In the genomic region with DNA sequence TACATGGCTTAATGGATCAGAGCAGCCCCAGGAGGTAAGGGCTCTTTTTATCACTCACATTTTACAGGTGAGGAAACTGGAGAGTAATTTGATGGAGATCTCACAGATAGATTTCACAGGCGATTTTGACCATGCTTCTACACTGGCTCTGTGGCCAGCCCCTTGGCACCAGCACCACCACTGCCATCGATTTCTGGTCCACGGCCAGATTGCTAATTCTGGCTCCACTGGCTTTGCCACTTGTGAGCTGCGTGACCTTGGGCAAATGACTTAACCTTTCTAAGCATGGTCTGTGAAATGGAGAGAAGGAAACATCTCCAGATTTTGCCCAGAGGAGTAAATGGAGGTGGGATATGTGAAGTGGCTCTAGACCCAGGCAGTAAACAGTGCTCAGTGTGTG, we compare ENCODE assay signal across 28 cellular contexts. TPM values are rescaled to one million over a fixed set of nuclear protein-coding genes. Genes with fewer than 3 reads are reported as not detected.
DNase-seq lines count a peak whose midpoint lies in the region; ATAC-seq, FAIRE-seq and TF ChIP-seq lines count a peak whose summit lies in the region.
"Had no signal": no experiment of that assay in that cellular context is flagged by ENCODE, and none has a peak within 500 bp of the region (broad histone marks: within the 10 kb centered on the region; RNA-seq: fewer than 3 reads in every experiment).

No MANE protein-coding gene starts in this region.

- H4K5ac ChIP-seq in H1 (ENCODE audit: insufficient read length, low read depth, low read length): no peak overlapping the region

- H2BK20ac ChIP-seq in H1 (ENCODE audit: low read length): peak overlapping the region; percentile 90

- TF ChIP-seq CTCF in right lobe of liver (IDR thresholded peaks at IDR 0.05) (no peak), HepG2 (CRISPR knock-in tag; IDR thresholded peaks at IDR 0.05) (no peak), H1 (IDR thresholded peaks at IDR 0.05; ENCODE audit: control extremely low read depth in 1 of 3, insufficient read depth in 1 of 3, low read depth in 1 of 3, low read length in 3 of 3) (no peak), sigmoid colon (IDR thresholded peaks at IDR 0.05) (no peak)

- no peak overlapping the region for H3K14ac ChIP-seq in H1 (ENCODE audit: insufficient read length)

- no peak overlapping the region for H3K23ac ChIP-seq in H1 (ENCODE audit: insufficient read length)

- H2AFZ ChIP-seq in HepG2 (ENCODE audit: low read length) (no peak overlapping the region), H1 (ENCODE audit: low read length) (no peak overlapping the region), Karpas-422 (ENCODE audit: low read length) (no peak overlapping the region)

- no peak overlapping the region for H3K56ac ChIP-seq in H1 (replicated peaks; ENCODE audit: insufficient read length, low read depth, low read length)

- in situ Hi-C loops in HepG2 (cut with HindIII; ENCODE audit: extremely low pct_ligation_motif_present, low pct_unique_long_range_greater_than_20kb): no loop called here

- POLR2A ChIA-PET in HepG2 (lab: Yijun Ruan, JAX) (no interaction called here), H1 (lab: Charles Lee; ENCODE audit: partially characterized antibody) (interaction anchor here (1.0 kb wide), 1 partner anchor 9 kb away, joined by 3 read pairs; no protein-coding TSS in a partner anchor)

- no TSS peak for BruUV-seq in HepG2 (replicated peaks; lab: Mats Ljungman, UMichigan)

- H3K4me2 ChIP-seq in HepG2 (ENCODE audit: low read depth, low read length) (no peak overlapping the region), H1 (ENCODE audit: insufficient read depth in 1 of 2, low read depth in 2 of 2, low read length in 2 of 2) (peak overlapping the region in 1 of 2 experiments; percentile 60; a peak in 1 of 4 replicates), Karpas-422 (ENCODE audit: low read depth, low read length, poor library complexity, severe bottlenecking) (no peak overlapping the region)
- H3K4me2 ChIP-seq: KMS-11 had no signal

- no peak overlapping the region for H3K4me3 ChIP-seq in right lobe of liver
- H3K4me3 ChIP-seq in HepG2 (replicated peaks in 1 of 3; ENCODE audit: insufficient read depth in 1 of 3, low read depth in 2 of 3, low read length in 3 of 3): no peak overlapping the region
- H3K4me3 ChIP-seq in H1 (ENCODE audit: extremely low read depth in 1 of 4, insufficient read depth in 2 of 4, low read depth in 3 of 4, low read length in 4 of 4): no peak overlapping the region
- H3K4me3 ChIP-seq in Karpas-422 (ENCODE audit: low read length): no peak overlapping the region
- H3K4me3 ChIP-seq in sigmoid colon: no peak overlapping the region
- H3K4me3 ChIP-seq: SK-N-MC had no signal

- no peaks in the 10 kb centered on the region for H3K79me1 ChIP-seq in H1 (ENCODE audit: low read depth, low read length)

- H4K91ac ChIP-seq in H1 (replicated peaks; ENCODE audit: insufficient read length, low read length): peak overlapping the region; percentile 39

- ATAC-seq in right lobe of liver: peak in 3 of 4 donors; percentile 15 to 25 (median 22)
- no peak for ATAC-seq in HepG2
- no peak for ATAC-seq in stimulated activated memory B cell treated with anti-CD40 and anti-IgM and Interleukin-4, amounts not matched to agents 10 μg/mL and 1 μg/mL and 100 μg/mL, for 72 hours
- ATAC-seq: activated T-cell treated with anti-CD3 and anti-CD28 coated beads, Interleukin-2, amount 50 U/mL, for 4 hours; left ventricle myocardium superior; naive thymus-derived CD8-positive, alpha-beta T cell had no signal

- H3K9me3 Mint-ChIP-seq in stimulated activated memory B cell treated with anti-CD40 and anti-IgM and Interleukin-4, amounts not matched to agents 10 μg/mL and 1 μg/mL and 100 μg/mL, for 72 hours: no peaks in the 10 kb centered on the region
- H3K9me3 Mint-ChIP-seq in activated naive CD8-positive, alpha-beta T cell treated with anti-CD3 and anti-CD28 coated beads for 36 hours: no peaks in the 10 kb centered on the region
- H3K9me3 Mint-ChIP-seq: activated CD4-positive, alpha-beta T cell treated with anti-CD3 and anti-CD28 coated beads, Interleukin-2, amount 10 ng/mL, durations not matched to agents 24 days and 14 days; activated naive CD4-positive, alpha-beta T cell treated with anti-CD3 and anti-CD28 coated beads for 36 hours; activated T-cell treated with anti-CD3 and anti-CD28 coated beads, Interleukin-2, amount 50 U/mL, for 4 hours; CD14-positive monocyte; naive thymus-derived CD8-positive, alpha-beta T cell; stimulated activated naive B cell treated with anti-CD40 and anti-IgM and Interleukin-4, amounts not matched to agents 10 μg/mL and 1 μg/mL and 100 μg/mL, for 72 hours had no signal

- H2BK15ac ChIP-seq in H1 (ENCODE audit: low read length): peak overlapping the region; percentile 65; the same call in 1 of the 2 replicates

- CTCF ChIA-PET in HepG2 (lab: Yijun Ruan, JAX; ENCODE audit: low intra/inter-chr PET ratio, low total read pairs) (no interaction called here), H1 (lab: Charles Lee; ENCODE audit: partially characterized antibody) (interaction anchor here (0.9 to 4.8 kb wide), 6 partner anchors 10 to 253 kb away, joined by 3 to 23 read pairs (median 6); no protein-coding TSS in a partner anchor)

- TF ChIP-seq POLR2A in right lobe of liver (IDR thresholded peaks at IDR 0.05) (no peak), HepG2 (IDR thresholded peaks at IDR 0.05; ENCODE audit: insufficient read depth in 1 of 2, low read depth in 2 of 2, low read length in 2 of 2) (no peak), H1 (IDR thresholded peaks at IDR 0.05; ENCODE audit: control extremely low read depth in 1 of 2, low read depth in 2 of 2, low read length in 2 of 2) (no peak), sigmoid colon (IDR thresholded peaks at IDR 0.05) (no peak)

- no peaks in the 10 kb centered on the region for H3K27me3 Mint-ChIP-seq in stimulated activated memory B cell treated with anti-CD40 and anti-IgM and Interleukin-4, amounts not matched to agents 10 μg/mL and 1 μg/mL and 100 μg/mL, for 72 hours
- no peaks in the 10 kb centered on the region for H3K27me3 Mint-ChIP-seq in activated naive CD8-positive, alpha-beta T cell treated with anti-CD3 and anti-CD28 coated beads for 36 hours
- H3K27me3 Mint-ChIP-seq: activated CD4-positive, alpha-beta T cell treated with anti-CD3 and anti-CD28 coated beads, Interleukin-2, amount 10 ng/mL, durations not matched to agents 24 days and 14 days; naive thymus-derived CD8-positive, alpha-beta T cell; stimulated activated naive B cell treated with anti-CD40 and anti-IgM and Interleukin-4, amounts not matched to agents 10 μg/mL and 1 μg/mL and 100 μg/mL, for 72 hours had no signal

- peak overlapping the region; percentile 83 for H3K18ac ChIP-seq in H1 (ENCODE audit: extremely low read depth, low read length)

- peak overlapping the region; percentile 85 for H3K27ac Mint-ChIP-seq in stimulated activated memory B cell treated with anti-CD40 and anti-IgM and Interleukin-4, amounts not matched to agents 10 μg/mL and 1 μg/mL and 100 μg/mL, for 72 hours
- H3K27ac Mint-ChIP-seq in activated naive CD8-positive, alpha-beta T cell treated with anti-CD3 and anti-CD28 coated beads for 36 hours: no peak overlapping the region
- H3K27ac Mint-ChIP-seq: activated CD4-positive, alpha-beta T cell treated with anti-CD3 and anti-CD28 coated beads, Interleukin-2, amount 10 ng/mL, durations not matched to agents 24 days and 14 days; activated naive CD4-positive, alpha-beta T cell treated with anti-CD3 and anti-CD28 coated beads for 36 hours had no signal

- H2BK120ac ChIP-seq in H1 (replicated peaks; ENCODE audit: low read depth, low read length): peak overlapping the region; percentile 11

- no peaks in the 10 kb centered on the region; the same call in 1 of the 2 replicates for H3K23me2 ChIP-seq in H1 (ENCODE audit: low read depth, low read length)

- H3K27ac ChIP-seq in right lobe of liver (no peak overlapping the region), HepG2 (ENCODE audit: extremely low read length, insufficient read depth, low read length) (no peak overlapping the region), H1 (ENCODE audit: low read depth, low read length) (no peak overlapping the region), Karpas-422 (ENCODE audit: low read length) (no peak overlapping the region), sigmoid colon (no peak overlapping the region)
- H3K27ac ChIP-seq: epithelial cell of prostate, KMS-11, SK-N-MC had no signal

- intact Hi-C loops in right lobe of liver (cut with DNase I) (no loop called here), HepG2 (cut with micrococcal nuclease; ENCODE audit: unreplicated experiment) (no loop called here), sigmoid colon (cut with DNase I) (no loop called here)

- DNase-seq in right lobe of liver (no peak), HepG2 (ENCODE audit: low spot score) (no peak), NCI-H2029 treated with DMSO at 0.1 percent for 48 hours (lab: John Stamatoyannopoulos, UW) (peak; percentile 71), H1 (ENCODE audit: low read depth in 1 of 2, low spot score in 2 of 2) (no peak), Karpas-422 (no peak), sigmoid colon (no peak)
- DNase-seq in activated naive CD8-positive, alpha-beta T cell treated with anti-CD3 and anti-CD28 coated beads for 36 hours: no peak
- DNase-seq: activated CD4-positive, alpha-beta T cell treated with anti-CD3 and anti-CD28 coated beads, Interleukin-2, amount 10 ng/mL, durations not matched to agents 24 days and 14 days; activated naive CD4-positive, alpha-beta T cell treated with anti-CD3 and anti-CD28 coated beads for 36 hours; activated T-cell treated with anti-CD3 and anti-CD28 coated beads, Interleukin-2, amount 50 U/mL, for 4 hours; effector CD4-positive, alpha-beta T cell; EL; glutamatergic neuron; left ventricle myocardium superior; MV-4-11; naive thymus-derived CD8-positive, alpha-beta T cell; NCI-H1694; NCI-H2227 treated with DMSO at 0.1 percent for 48 hours; NCI-H748 treated with DMSO at 0.1 percent for 48 hours; stimulated activated CD4-positive, alpha-beta T cell treated with anti-CD3 and anti-CD28 coated beads, Interleukin-4, amount 100 ng/mL, for 24 hours; stimulated activated naive B cell treated with anti-CD40 and anti-IgM and Interleukin-4, amounts not matched to agents 10 μg/mL and 1 μg/mL and 100 μg/mL, for 72 hours had no signal

- H3K27me3 ChIP-seq in right lobe of liver: no peaks in the 10 kb centered on the region
- peaks cover 7 to 51% of the 10 kb centered on the region in 2 experiments; a peak in 3 of 5 replicates for H3K27me3 ChIP-seq in HepG2 (ENCODE audit: control insufficient read depth in 1 of 2, insufficient read depth in 2 of 2, low read length in 2 of 2)
- no peaks in the 10 kb centered on the region; a peak in 3 of 7 replicates for H3K27me3 ChIP-seq in H1 (replicated peaks in 1 of 4; ENCODE audit: control insufficient read depth in 3 of 4, extremely low read depth in 1 of 4, insufficient read depth in 3 of 4, low read length in 3 of 4)
- no peaks in the 10 kb centered on the region for H3K27me3 ChIP-seq in Karpas-422 (ENCODE audit: low read length)
- H3K27me3 ChIP-seq in sigmoid colon: no peaks in the 10 kb centered on the region

- no peak for TF ChIP-seq RAD21 in HepG2 (CRISPR knock-in tag; IDR thresholded peaks at IDR 0.05)
- TF ChIP-seq RAD21 in H1 (IDR thresholded peaks at IDR 0.05 in 1 of 2, conservative IDR thresholded peaks at IDR 0.05 in 1 of 2; ENCODE audit: low read depth in 2 of 2, low read length in 2 of 2): no peak

- H2BK12ac ChIP-seq in H1 (ENCODE audit: low read depth, low read length): peak overlapping the region; percentile 92; the same call in 1 of the 2 replicates

- TF ChIP-seq EP300 in HepG2 (IDR thresholded peaks at IDR 0.05; ENCODE audit: low read depth in 2 of 2, low read length in 2 of 2) (no peak), HepG2 (CRISPR knock-in tag; IDR thresholded peaks at IDR 0.05; ENCODE audit: borderline replicate concordance) (no peak), H1 (IDR thresholded peaks at IDR 0.05; ENCODE audit: borderline replicate concordance in 1 of 2, low read depth in 2 of 2, low read length in 2 of 2) (no peak), sigmoid colon (IDR thresholded peaks at IDR 0.05) (no peak)

- peak overlapping the region; percentile 80 for H2AK5ac ChIP-seq in H1 (ENCODE audit: low read depth, low read length)

- no peak overlapping the region for H3K4me3 Mint-ChIP-seq in stimulated activated memory B cell treated with anti-CD40 and anti-IgM and Interleukin-4, amounts not matched to agents 10 μg/mL and 1 μg/mL and 100 μg/mL, for 72 hours
- no peak overlapping the region for H3K4me3 Mint-ChIP-seq in activated naive CD8-positive, alpha-beta T cell treated with anti-CD3 and anti-CD28 coated beads for 36 hours
- H3K4me3 Mint-ChIP-seq: activated CD4-positive, alpha-beta T cell treated with anti-CD3 and anti-CD28 coated beads, Interleukin-2, amount 10 ng/mL, durations not matched to agents 24 days and 14 days; activated naive CD4-positive, alpha-beta T cell treated with anti-CD3 and anti-CD28 coated beads for 36 hours; activated T-cell treated with anti-CD3 and anti-CD28 coated beads, Interleukin-2, amount 50 U/mL, for 4 hours; CD14-positive monocyte; naive thymus-derived CD8-positive, alpha-beta T cell had no signal

- no peaks in the 10 kb centered on the region for H3K36me3 ChIP-seq in right lobe of liver
- H3K36me3 ChIP-seq in HepG2 (replicated peaks in 1 of 2; ENCODE audit: control insufficient read depth in 1 of 2, insufficient read depth in 2 of 2, low read length in 2 of 2): no peaks in the 10 kb centered on the region
- H3K36me3 ChIP-seq in H1 (ENCODE audit: control insufficient read depth in 2 of 4, insufficient read depth in 4 of 4, low read length in 3 of 4): no peaks in the 10 kb centered on the region
- H3K36me3 ChIP-seq in Karpas-422 (ENCODE audit: insufficient read depth, low read length): no peaks in the 10 kb centered on the region
- no peaks in the 10 kb centered on the region for H3K36me3 ChIP-seq in sigmoid colon

- no peaks in the 10 kb centered on the region for H3K9me2 ChIP-seq in Karpas-422 (replicated peaks; ENCODE audit: insufficient read depth, low read length)

- H3K9me3 ChIP-seq in right lobe of liver (no peaks in the 10 kb centered on the region), HepG2 (ENCODE audit: low read length) (no peaks in the 10 kb centered on the region), H1 (ENCODE audit: insufficient read depth in 2 of 2, low read depth in 1 of 2, low read length in 1 of 2) (no peaks in the 10 kb centered on the region), Karpas-422 (ENCODE audit: low read length) (no peaks in the 10 kb centered on the region), sigmoid colon (no peaks in the 10 kb centered on the region)

- H3K9ac ChIP-seq in HepG2 (ENCODE audit: insufficient read depth, low read depth, low read length) (no peak overlapping the region), H1 (replicated peaks in 1 of 4; ENCODE audit: extremely low read depth in 1 of 4, low read depth in 3 of 4, low read length in 3 of 4) (no peak overlapping the region), Karpas-422 (ENCODE audit: low read length) (no peak overlapping the region)
- H3K9ac ChIP-seq: KMS-11 had no signal

- H4K8ac ChIP-seq in H1 (ENCODE audit: extremely low read depth, insufficient read depth, low read length): no peak overlapping the region

- H3K4me1 ChIP-seq in right lobe of liver: no peaks in the 10 kb centered on the region
- no peaks in the 10 kb centered on the region for H3K4me1 ChIP-seq in HepG2 (ENCODE audit: insufficient read depth, low read length)
- peaks cover 0 to 21% (median 14%) of the 10 kb centered on the region in 4 experiments; a peak in 6 of 7 replicates for H3K4me1 ChIP-seq in H1 (replicated peaks in 1 of 4; ENCODE audit: control insufficient read depth in 3 of 4, insufficient read depth in 4 of 4, low read length in 3 of 4)
- peaks cover 32% of the 10 kb centered on the region for H3K4me1 ChIP-seq in Karpas-422 (ENCODE audit: low read length)
- peaks cover 0 to 11% (median 5%) of the 10 kb centered on the region in 4 donors for H3K4me1 ChIP-seq in sigmoid colon

- peak overlapping the region; percentile 40; the same call in 1 of the 2 replicates for H2BK5ac ChIP-seq in H1 (ENCODE audit: low read depth, low read length)

- no peaks in the 10 kb centered on the region for H3K79me2 ChIP-seq in HepG2 (ENCODE audit: insufficient read depth, low read length)
- H3K79me2 ChIP-seq in H1 (ENCODE audit: control insufficient read depth in 1 of 2, insufficient read depth in 2 of 2, low read length in 2 of 2): no peaks in the 10 kb centered on the region
- no peaks in the 10 kb centered on the region for H3K79me2 ChIP-seq in Karpas-422 (ENCODE audit: low read length)

- H4K20me1 ChIP-seq in HepG2 (ENCODE audit: insufficient read depth, low read length) (no peaks in the 10 kb centered on the region), H1 (replicated peaks in 1 of 2; ENCODE audit: control insufficient read depth in 1 of 2, insufficient read depth in 2 of 2, low read length in 2 of 2) (no peaks in the 10 kb centered on the region), Karpas-422 (ENCODE audit: insufficient read depth, low read depth, low read length) (peaks cover 20% of the 10 kb centered on the region; the same call in 1 of the 2 replicates)

- H3K4ac ChIP-seq in H1 (replicated peaks; ENCODE audit: insufficient read length, low read depth, low read length): no peak overlapping the region

- FAIRE-seq in HepG2 (lab: Jason Lieb, UNC) (no peak), H1 (lab: Jason Lieb, UNC) (no peak)
- FAIRE-seq: bronchial epithelial cell, islet of Langerhans had no signal

- H3K4me1 Mint-ChIP-seq in stimulated activated memory B cell treated with anti-CD40 and anti-IgM and Interleukin-4, amounts not matched to agents 10 μg/mL and 1 μg/mL and 100 μg/mL, for 72 hours: peaks cover 63% of the 10 kb centered on the region
- peaks cover 26% of the 10 kb centered on the region for H3K4me1 Mint-ChIP-seq in activated naive CD8-positive, alpha-beta T cell treated with anti-CD3 and anti-CD28 coated beads for 36 hours

- 29% methylated on average over 3 of the region's 4 CpGs for WGBS in right lobe of liver (ENCODE audit: insufficient coverage, low coverage, low lambda C conversion rate, missing lambda C conversion rate)
- WGBS in HepG2 (ENCODE audit: low lambda C conversion rate): 6% methylated on average over 3 of the region's 4 CpGs
- 83% methylated on average over 4 of the region's 4 CpGs; no CpG with 5 or more reads in 1 of the 2 experiments for WGBS in H1 (ENCODE audit: extremely low coverage in 1 of 2, insufficient coverage in 1 of 2, insufficient read length in 1 of 2, insufficient replicate concordance in 2 of 2, low coverage in 1 of 2, low lambda C conversion rate in 2 of 2, missing lambda C conversion rate in 1 of 2), 2 experiments
- WGBS in sigmoid colon, 2 donors: 90 to 92% methylated on average over 4 of the region's 4 CpGs

- peaks cover 4% of the 10 kb centered on the region for H3K36me3 Mint-ChIP-seq in stimulated activated memory B cell treated with anti-CD40 and anti-IgM and Interleukin-4, amounts not matched to agents 10 μg/mL and 1 μg/mL and 100 μg/mL, for 72 hours
- peaks cover 7% of the 10 kb centered on the region for H3K36me3 Mint-ChIP-seq in activated naive CD8-positive, alpha-beta T cell treated with anti-CD3 and anti-CD28 coated beads for 36 hours
- H3K36me3 Mint-ChIP-seq: CD14-positive monocyte had no signal

RNA-seq across cellular contexts. Expression of a gene that starts 32.6 kb away (rescaled TPM):
- total RNA-seq in right lobe of liver (1 to 10 TPM in 4 of 6 experiments, under 1 TPM in 2; 0.37 to 4.4 (median 1.7) TPM), HepG2 (2016; rRNA removed; fragmentation: Illumina TruSeq; extraction: Trizol) (0.20 and 0.24 TPM in 2 replicates), sigmoid colon (1 to 10 TPM; 1.8 to 6.4 (median 3.2) TPM)
- not detected in 2 replicates for total RNA-seq in HepG2 (2016; cell fraction: cytosol; rRNA removed; fragmentation: Illumina TruSeq; extraction: Trizol; ENCODE audit: low read depth)
- 0.16 and 0.17 TPM in 2 replicates for total RNA-seq in HepG2 (2016; cell fraction: insoluble cytoplasmic fraction; rRNA removed; fragmentation: Illumina TruSeq; extraction: Trizol)
- total RNA-seq in HepG2 (2016; cell fraction: membrane; rRNA removed; fragmentation: Illumina TruSeq; extraction: Trizol): 0.12 and 0.14 TPM in 2 replicates
- total RNA-seq in HepG2 (2016; cell fraction: nucleus; rRNA removed; fragmentation: Illumina TruSeq; extraction: Trizol): 0.12 and 0.16 TPM in 2 replicates
- polyA plus RNA-seq in HepG2 (2011; rRNA removed) (0.66 and 1.0 TPM in 2 replicates), H1 (2011; rRNA removed) (8.1 and 10.6 TPM in 2 replicates), sigmoid colon (1 to 10 TPM in 1 of 3 donors, under 1 TPM in 2; 0.60 to 3.6 (median 0.69) TPM)
- 0.55 and 0.56 TPM in 2 replicates for polyA plus RNA-seq in HepG2 (2011; cell fraction: cytosol; rRNA removed)
- polyA plus RNA-seq in HepG2 (2011; cell fraction: nucleus; rRNA removed): 3.7 and 4.6 TPM in 2 replicates
- polyA plus RNA-seq in HepG2 (2012): 1.3 TPM in 2 replicates
- 0.08 TPM in 2 replicates for polyA plus RNA-seq in HepG2 (2016; cell fraction: cytosol; fragmentation: Illumina TruSeq; extraction: Trizol; ENCODE audit: low read depth)
- 0.13 and 0.24 TPM in 2 replicates for polyA plus RNA-seq in HepG2 (2016; cell fraction: insoluble cytoplasmic fraction; fragmentation: Illumina TruSeq; extraction: Trizol; ENCODE audit: low read depth)
- polyA plus RNA-seq in HepG2 (2016; cell fraction: membrane; fragmentation: Illumina TruSeq; extraction: Trizol; ENCODE audit: low read depth): 0.26 and 0.33 TPM in 2 replicates
- polyA plus RNA-seq in HepG2 (2016; cell fraction: nucleus; fragmentation: Illumina TruSeq; extraction: Trizol; ENCODE audit: insufficient read depth, low read depth): 0.29 and 0.31 TPM in 2 replicates
- polyA minus RNA-seq in HepG2 (2011; rRNA and poly(A)+ RNA removed; ENCODE audit: low replicate concordance): 2.0 and 16.9 TPM in 2 replicates
- polyA minus RNA-seq in HepG2 (2011; cell fraction: cytosol; rRNA and poly(A)+ RNA removed): 0.26 and 0.59 TPM in 2 replicates
- 1.4 and 2.2 TPM in 2 replicates for polyA minus RNA-seq in HepG2 (2011; cell fraction: nucleus; rRNA and poly(A)+ RNA removed)
- total RNA-seq in H1 (2021; fragmentation: NEBNext Ultra II Directional; extraction: Animal tissue kit (Norgen Biotek cat#: 25700)): 11.2 TPM in 2 replicates
- 6.5 TPM for polyA plus RNA-seq in H1 (2011; cell fraction: cytosol; rRNA removed)
- polyA plus RNA-seq in H1 (2011; cell fraction: nucleus; rRNA removed): 24.1 TPM
- polyA plus RNA-seq in H1 (2012, experiment 1 of 2): 7.0 to 8.7 TPM (median 7.2 TPM) in 4 replicates
- 5.3 TPM for polyA plus RNA-seq in H1 (2012, experiment 2 of 2)
- 5.0 TPM for polyA plus RNA-seq in H1 (2013, experiment 1 of 2)
- polyA plus RNA-seq in H1 (2013, experiment 2 of 2): 4.6 TPM
- polyA minus RNA-seq in H1 (2011; rRNA and poly(A)+ RNA removed): 7.6 and 9.3 TPM in 2 replicates
- 5.2 TPM for polyA minus RNA-seq in H1 (2011; cell fraction: cytosol; rRNA and poly(A)+ RNA removed)
- 13.3 TPM for polyA minus RNA-seq in H1 (2011; cell fraction: nucleus; rRNA and poly(A)+ RNA removed)
- 1.5 and 1.6 TPM in 2 replicates for total RNA-seq in Karpas-422 (2014; rRNA removed; shearing (Covaris generic); ENCODE audit: low replicate concordance)
- total RNA-seq in activated naive CD8-positive, alpha-beta T cell treated with anti-CD3 and anti-CD28 coated beads for 36 hours: 1 to 10 TPM; 6.9 to 8.0 TPM

Comparison
In these comparisons a context has a peak if more than half of its experiments do, and no peak if none do; other contexts are left out.
1. ATAC-seq: peak in right lobe of liver (3 of 4); none in HepG2 (single experiment) and stimulated activated memory B cell treated with anti-CD40 and anti-IgM and Interleukin-4, amounts not matched to agents 10 μg/mL and 1 μg/mL and 100 μg/mL, for 72 hours (single experiment).